In genomic region chr2:130729311-130730299, GRCh38 we compare ENCODE assay signal across 19 cellular contexts. TPM values are rescaled to one million over a fixed set of nuclear protein-coding genes. Genes with fewer than 3 reads are reported as not detected.
DNase-seq lines count a peak whose midpoint lies in the region; ATAC-seq and TF ChIP-seq lines count a peak whose summit lies in the region.
"Had no signal": no experiment of that assay in that cellular context is flagged by ENCODE, and none has a peak within 500 bp of the region (broad histone marks: within the 10 kb centered on the region; RNA-seq: fewer than 3 reads in every experiment).

No MANE protein-coding gene starts in this region.

- H3K4me3 ChIP-seq in gastrocnemius medialis = no peak overlapping the region

- H3K36me3 Mint-ChIP-seq in activated CD4-positive, alpha-beta T cell treated with anti-CD3 and anti-CD28 coated beads, Interleukin-2, amount 10 ng/mL, durations not matched to agents 7 days and 5 days (ENCODE audit: low read depth) = no peaks in the 10 kb centered on the region
- peaks cover 7% of the 10 kb centered on the region for H3K36me3 Mint-ChIP-seq in central memory CD8-positive, alpha-beta T cell (ENCODE audit: insufficient read depth)
- H3K36me3 Mint-ChIP-seq: activated naive CD4-positive, alpha-beta T cell treated with anti-CD3 and anti-CD28 coated beads, Interleukin-2, amount 50 U/mL, for 72 hours; WTC11 had no signal

- peaks cover 14% of the 10 kb centered on the region for H3K27me3 Mint-ChIP-seq in activated CD4-positive, alpha-beta T cell treated with anti-CD3 and anti-CD28 coated beads, Interleukin-2, amount 10 ng/mL, durations not matched to agents 7 days and 5 days
- H3K27me3 Mint-ChIP-seq in central memory CD8-positive, alpha-beta T cell = no peaks in the 10 kb centered on the region

- H3K4me3 Mint-ChIP-seq in activated CD4-positive, alpha-beta T cell treated with anti-CD3 and anti-CD28 coated beads, Interleukin-2, amount 10 ng/mL, durations not matched to agents 7 days and 5 days = no peak overlapping the region
- H3K4me3 Mint-ChIP-seq in central memory CD8-positive, alpha-beta T cell = peak overlapping the region; percentile 1
- H3K4me3 Mint-ChIP-seq: neural crest cell, WTC11 had no signal

- DNase-seq in activated CD4-positive, alpha-beta T cell treated with anti-CD3 and anti-CD28 coated beads, Interleukin-2, amount 10 ng/mL, durations not matched to agents 7 days and 5 days = no peak
- DNase-seq in activated CD4-positive, alpha-beta T cell treated with anti-CD3 and anti-CD28 coated beads for 1 hour = no peak
- DNase-seq in NCI-H2029 (lab: John Stamatoyannopoulos, UW) = peak; percentile 80
- DNase-seq in central memory CD8-positive, alpha-beta T cell (ENCODE audit: low spot score in 2 of 2) = no peak
- peak in 8 of 10 donors; percentile 36 to 92 (median 58) for DNase-seq in posterior cingulate gyrus
- no peak for DNase-seq in middle frontal gyrus (ENCODE audit: extremely low spot score, low spot score)
- no peak for DNase-seq in gastrocnemius medialis
- DNase-seq: DMS 273 treated with DMSO at 0.1 percent for 48 hours; NCI-H526; stimulated activated CD4-positive, alpha-beta T cell treated with anti-CD3 and anti-CD28 coated beads, Interleukin-4, amount 100 ng/mL, for 1 hour had no signal

- H3K4me1 ChIP-seq in gastrocnemius medialis = peaks cover 5 to 11% of the 10 kb centered on the region in 2 donors

- ATAC-seq in central memory CD8-positive, alpha-beta T cell (replicated peaks; ENCODE audit: extremely low read depth, poor library complexity, severe bottlenecking) = no peak
- no peak for ATAC-seq in HG03175 (IDR thresholded peaks at IDR 0.05; ENCODE audit: unreplicated experiment)
- no peak for ATAC-seq in gastrocnemius medialis
- ATAC-seq: activated naive CD4-positive, alpha-beta T cell treated with anti-CD3 and anti-CD28 coated beads, Interleukin-2, amount 50 U/mL, for 72 hours; sciatic nerve; WTC11 had no signal

- in situ Hi-C loops in gastrocnemius medialis (cut with MboI; ENCODE audit: low sequenced_read_pairs in 4 of 4) = no loop called here

- H3K27ac ChIP-seq in gastrocnemius medialis = no peak overlapping the region

- H3K4me1 Mint-ChIP-seq in activated CD4-positive, alpha-beta T cell treated with anti-CD3 and anti-CD28 coated beads, Interleukin-2, amount 10 ng/mL, durations not matched to agents 7 days and 5 days = peaks cover 7% of the 10 kb centered on the region
- H3K4me1 Mint-ChIP-seq in central memory CD8-positive, alpha-beta T cell = peaks cover 7% of the 10 kb centered on the region

- POLR2A ChIA-PET in activated CD4-positive, alpha-beta T cell treated with anti-CD3 and anti-CD28 coated beads, Interleukin-2, amount 10 ng/mL, durations not matched to agents 7 days and 5 days (lab: Charles Lee) = no interaction called here

- intact Hi-C loops in posterior cingulate gyrus (cut with DNase I) = no loop called here
- intact Hi-C loops in gastrocnemius medialis (cut with DNase I; ENCODE audit: low total_unique reads) = no loop called here

- no peak for TF ChIP-seq CTCF in gastrocnemius medialis (IDR thresholded peaks at IDR 0.05 in 4 of 5, conservative IDR thresholded peaks at IDR 0.05 in 1 of 5)

- H3K9me3 ChIP-seq in gastrocnemius medialis = no peaks in the 10 kb centered on the region

- TF ChIP-seq POLR2A in gastrocnemius medialis (IDR thresholded peaks at IDR 0.05) = no peak

- CTCF ChIA-PET in activated CD4-positive, alpha-beta T cell treated with anti-CD3 and anti-CD28 coated beads, Interleukin-2, amount 10 ng/mL, durations not matched to agents 7 days and 5 days (lab: Charles Lee) = interaction anchor here (3.2 kb wide), 1 partner anchor 68 kb away, joined by 16 read pairs; no protein-coding TSS in a partner anchor

- H3K27ac Mint-ChIP-seq in activated CD4-positive, alpha-beta T cell treated with anti-CD3 and anti-CD28 coated beads, Interleukin-2, amount 10 ng/mL, durations not matched to agents 7 days and 5 days = peak overlapping the region; percentile 80
- no peak overlapping the region for H3K27ac Mint-ChIP-seq in central memory CD8-positive, alpha-beta T cell (ENCODE audit: low read depth)
- H3K27ac Mint-ChIP-seq: WTC11 had no signal

- no peaks in the 10 kb centered on the region for H3K9me3 Mint-ChIP-seq in activated CD4-positive, alpha-beta T cell treated with anti-CD3 and anti-CD28 coated beads, Interleukin-2, amount 10 ng/mL, durations not matched to agents 7 days and 5 days
- no peaks in the 10 kb centered on the region for H3K9me3 Mint-ChIP-seq in central memory CD8-positive, alpha-beta T cell
- H3K9me3 Mint-ChIP-seq: neural crest cell, WTC11 had no signal

- no peaks in the 10 kb centered on the region for H3K36me3 ChIP-seq in gastrocnemius medialis

- H3K27me3 ChIP-seq in gastrocnemius medialis = peaks cover 9 to 18% (median 16%) of the 10 kb centered on the region in 3 donors

RNA-seq across cellular contexts. Expression of gene GPR148, which starts 0.7 kb away (rescaled TPM):
- total RNA-seq in activated CD4-positive, alpha-beta T cell treated with anti-CD3 and anti-CD28 coated beads, Interleukin-2, amount 10 ng/mL, durations not matched to agents 7 days and 5 days = not detected
- total RNA-seq in gastrocnemius medialis = not detected
- total RNA-seq: activated naive CD4-positive, alpha-beta T cell treated with anti-CD3 and anti-CD28 coated beads, Interleukin-2, amount 50 U/mL, for 72 hours; cardiac septum; H4; HepG2; lower leg skin; neural crest cell; sciatic nerve; WTC11 had no signal

RNA-seq across cellular contexts. Expression of gene AMER3, which starts 25.7 kb away (rescaled TPM):
- not detected for total RNA-seq in activated CD4-positive, alpha-beta T cell treated with anti-CD3 and anti-CD28 coated beads, Interleukin-2, amount 10 ng/mL, durations not matched to agents 7 days and 5 days
- not detected for total RNA-seq in gastrocnemius medialis
- total RNA-seq: activated naive CD4-positive, alpha-beta T cell treated with anti-CD3 and anti-CD28 coated beads, Interleukin-2, amount 50 U/mL, for 72 hours; cardiac septum; H4; HepG2; lower leg skin; sciatic nerve had no signal

Comparison
In these comparisons a context has a peak if more than half of its experiments do, and no peak if none do; other contexts are left out.
1. DNase-seq: peak in NCI-H2029 (single experiment) and posterior cingulate gyrus (8 of 10); none in activated CD4-positive, alpha-beta T cell treated with anti-CD3 and anti-CD28 coated beads, Interleukin-2, amount 10 ng/mL, durations not matched to agents 7 days and 5 days (single experiment), activated CD4-positive, alpha-beta T cell treated with anti-CD3 and anti-CD28 coated beads for 1 hour (single experiment), central memory CD8-positive, alpha-beta T cell (0 of 2), middle frontal gyrus (single experiment) and gastrocnemius medialis (0 of 2).